Comparison of ENCODE assay signal across 27 cellular contexts in genomic region chr2:151650456-151650855, GRCh38.
"Had no signal": no experiment of that assay in that cellular context is flagged by ENCODE, and none has a peak within 500 bp of the region (broad histone marks: within the 10 kb centered on the region; RNA-seq: fewer than 3 reads in every experiment).

No MANE protein-coding gene starts in this region.

- H3K27ac Mint-ChIP-seq: mesothelial cell of epicardium; naive B cell; natural killer cell; nephron progenitor cell; neural progenitor cell; progenitor cell of endocrine pancreas; stimulated activated effector memory CD8-positive, alpha-beta T cell treated with anti-CD3 and anti-CD28 coated beads, Interleukin-12 subunit alpha, Interleukin-12 subunit beta, amount 100 ng/mL, for 72 hours; stimulated activated naive CD8-positive, alpha-beta T cell treated with anti-CD3 and anti-CD28 coated beads, Interleukin-15, Interleukin-2, amounts not matched to agents 100 ng/mL and 50 ng/mL, for 24 hours had no signal

- H3K9me3 ChIP-seq: ovary, upper lobe of right lung, uterus had no signal

- H3K36me3 ChIP-seq: neural progenitor cell, ovary, spleen, suprapubic skin, thoracic aorta, tibial artery, upper lobe of right lung, uterus had no signal

- H3K27me3 Mint-ChIP-seq: naive B cell; progenitor cell of endocrine pancreas; stimulated activated naive CD8-positive, alpha-beta T cell treated with anti-CD3 and anti-CD28 coated beads, Interleukin-15, Interleukin-2, amounts not matched to agents 100 ng/mL and 50 ng/mL, for 24 hours had no signal

- FAIRE-seq: small intestine had no signal

- ATAC-seq: natural killer cell; sciatic nerve; stimulated activated effector memory CD8-positive, alpha-beta T cell treated with anti-CD3 and anti-CD28 coated beads, Interleukin-12 subunit alpha, Interleukin-12 subunit beta, amount 100 ng/mL, for 72 hours; upper lobe of right lung had no signal

- H3K27ac ChIP-seq: hepatocyte, left ventricle myocardium inferior, neural progenitor cell, ovary, spleen, suprapubic skin, thoracic aorta, tibial artery, upper lobe of right lung, uterus had no signal

- H3K4me3 Mint-ChIP-seq: mesothelial cell of epicardium; naive B cell; natural killer cell; nephron progenitor cell; neural progenitor cell; stimulated activated effector memory CD8-positive, alpha-beta T cell treated with anti-CD3 and anti-CD28 coated beads, Interleukin-12 subunit alpha, Interleukin-12 subunit beta, amount 100 ng/mL, for 72 hours; stimulated activated naive CD8-positive, alpha-beta T cell treated with anti-CD3 and anti-CD28 coated beads, Interleukin-15, Interleukin-2, amounts not matched to agents 100 ng/mL and 50 ng/mL, for 24 hours had no signal

- H3K9me3 Mint-ChIP-seq: natural killer cell; neural progenitor cell; stimulated activated effector memory CD8-positive, alpha-beta T cell treated with anti-CD3 and anti-CD28 coated beads, Interleukin-12 subunit alpha, Interleukin-12 subunit beta, amount 100 ng/mL, for 72 hours had no signal

- H3K4me1 Mint-ChIP-seq: mesothelial cell of epicardium; naive B cell; natural killer cell; nephron progenitor cell; neural progenitor cell; stimulated activated effector memory CD8-positive, alpha-beta T cell treated with anti-CD3 and anti-CD28 coated beads, Interleukin-12 subunit alpha, Interleukin-12 subunit beta, amount 100 ng/mL, for 72 hours had no signal

- H3K4me1 ChIP-seq: left ventricle myocardium inferior, neural progenitor cell, suprapubic skin, tibial artery, upper lobe of right lung, uterus had no signal

- H3K27me3 ChIP-seq: hepatocyte, neural progenitor cell, ovary, spleen, suprapubic skin, tibial artery, upper lobe of right lung, uterus had no signal

- DNase-seq: islet precursor cell; left ventricle myocardium inferior; mesendoderm; naive B cell; natural killer cell; nephron progenitor cell; ovary; retina; right cardiac atrium; small intestine; spleen; stimulated activated CD4-positive, alpha-beta T cell treated with anti-CD3 and anti-CD28 coated beads, Interleukin-4, amount 100 ng/mL, for 24 hours; stimulated activated naive CD4-positive, alpha-beta T cell; tibial artery; trophoblast cell; upper lobe of right lung; uterus had no signal

- H3K36me3 Mint-ChIP-seq: natural killer cell; neural progenitor cell; stimulated activated effector memory CD8-positive, alpha-beta T cell treated with anti-CD3 and anti-CD28 coated beads, Interleukin-12 subunit alpha, Interleukin-12 subunit beta, amount 100 ng/mL, for 72 hours had no signal

- H3K4me3 ChIP-seq: hepatocyte, left ventricle myocardium inferior, lung, neural progenitor cell, ovary, spleen, suprapubic skin, thoracic aorta, tibial artery, upper lobe of right lung, uterus had no signal
